5 cellular contexts compared by ENCODE assay signal in genomic region chr7:69189406-69189805, GRCh38.
"Had no signal": no experiment of that assay in that cellular context is flagged by ENCODE, and none has a peak within 500 bp of the region (broad histone marks: within the 10 kb centered on the region; RNA-seq: fewer than 3 reads in every experiment).

No MANE protein-coding gene starts in this region.

- ATAC-seq: GM23338, K562 had no signal

- DNase-seq: H9, HCEC 1CT, IMR-90 had no signal

- H2AFZ ChIP-seq: GM23338 had no signal

- H3K4me3 ChIP-seq: GM23338, K562 had no signal

- H3K4me2 ChIP-seq: GM23338 had no signal
